In the genomic region with DNA sequence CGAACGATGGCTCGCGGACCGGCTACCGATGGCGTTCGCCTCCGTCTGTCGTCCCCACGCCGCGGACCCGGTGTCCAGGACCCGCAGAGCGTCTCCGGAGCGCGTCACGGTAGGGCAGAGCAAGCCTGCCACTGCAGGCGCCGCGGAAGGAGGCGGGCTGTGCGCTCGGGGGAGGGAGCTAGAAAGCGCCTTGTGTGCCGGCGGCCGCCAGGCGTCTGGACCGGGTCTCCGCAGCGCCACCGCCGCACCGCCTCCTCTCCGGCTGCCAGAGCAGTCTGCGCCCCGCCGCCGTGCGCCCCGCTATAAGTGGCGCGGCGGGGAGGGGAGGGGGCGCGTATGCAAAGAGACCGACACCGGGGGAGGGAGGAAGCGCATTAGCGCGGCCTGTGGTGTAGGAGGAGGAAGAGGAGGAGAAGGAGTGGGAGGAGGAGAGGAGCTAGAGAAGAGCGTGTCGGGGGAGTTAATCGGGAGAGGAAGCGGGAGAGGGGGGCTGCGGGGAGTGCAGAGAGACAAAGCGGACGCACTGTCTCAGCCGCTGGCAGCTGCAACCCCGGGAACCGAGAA, we compare ENCODE assay signal across 8 cellular contexts. TPM values are rescaled to one million over a fixed set of nuclear protein-coding genes. Genes with fewer than 3 reads are reported as not detected.
DNase-seq lines count a peak whose midpoint lies in the region; ATAC-seq lines count a peak whose summit lies in the region.

A gene with protein sequence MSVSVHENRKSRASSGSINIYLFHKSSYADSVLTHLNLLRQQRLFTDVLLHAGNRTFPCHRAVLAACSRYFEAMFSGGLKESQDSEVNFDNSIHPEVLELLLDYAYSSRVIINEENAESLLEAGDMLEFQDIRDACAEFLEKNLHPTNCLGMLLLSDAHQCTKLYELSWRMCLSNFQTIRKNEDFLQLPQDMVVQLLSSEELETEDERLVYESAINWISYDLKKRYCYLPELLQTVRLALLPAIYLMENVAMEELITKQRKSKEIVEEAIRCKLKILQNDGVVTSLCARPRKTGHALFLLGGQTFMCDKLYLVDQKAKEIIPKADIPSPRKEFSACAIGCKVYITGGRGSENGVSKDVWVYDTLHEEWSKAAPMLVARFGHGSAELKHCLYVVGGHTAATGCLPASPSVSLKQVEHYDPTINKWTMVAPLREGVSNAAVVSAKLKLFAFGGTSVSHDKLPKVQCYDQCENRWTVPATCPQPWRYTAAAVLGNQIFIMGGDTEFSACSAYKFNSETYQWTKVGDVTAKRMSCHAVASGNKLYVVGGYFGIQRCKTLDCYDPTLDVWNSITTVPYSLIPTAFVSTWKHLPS (minus strand): TSS at position 279 of the 564 bp plus-strand sequence. CDS start 4,243 bp downstream, outside the sequence.

- DNase-seq in AG20443 (ENCODE audit: low spot score) (peak; percentile 84), NCI-H460 (ENCODE audit: extremely low read depth, low read depth) (peak; percentile 89), dedifferentiated amniotic fluid mesenchymal stem cell (ENCODE audit: extremely low spot score) (peak; percentile 70), left lobe of liver (ENCODE audit: low spot score) (peak; percentile 90)
- DNase-seq in activated CD4-positive, alpha-beta T cell treated with anti-CD3 and anti-CD28 coated beads, Interleukin-2, amount 10 ng/mL, durations not matched to agents 24 days and 14 days, result peak; percentile 93
- DNase-seq in stimulated activated CD4-positive, alpha-beta T cell treated with anti-CD3 and anti-CD28 coated beads, Interleukin-1b, Interleukin-23, amount 100 ng/mL, for 48 hours, result peak; percentile 72

- peaks cover 63% of the 10 kb centered on the region for H3K27me3 Mint-ChIP-seq in activated CD4-positive, alpha-beta T cell treated with anti-CD3 and anti-CD28 coated beads, Interleukin-2, amount 10 ng/mL, durations not matched to agents 24 days and 14 days

- peaks cover 4% of the 10 kb centered on the region for H3K9me3 Mint-ChIP-seq in activated CD4-positive, alpha-beta T cell treated with anti-CD3 and anti-CD28 coated beads, Interleukin-2, amount 10 ng/mL, durations not matched to agents 24 days and 14 days

- peaks cover 35% of the 10 kb centered on the region for H3K4me1 Mint-ChIP-seq in activated CD4-positive, alpha-beta T cell treated with anti-CD3 and anti-CD28 coated beads, Interleukin-2, amount 10 ng/mL, durations not matched to agents 24 days and 14 days

- no peaks in the 10 kb centered on the region for H3K36me3 Mint-ChIP-seq in activated CD4-positive, alpha-beta T cell treated with anti-CD3 and anti-CD28 coated beads, Interleukin-2, amount 10 ng/mL, durations not matched to agents 24 days and 14 days (ENCODE audit: low read depth)

- intact Hi-C loops in activated CD4-positive, alpha-beta T cell treated with anti-CD3 and anti-CD28 coated beads, Interleukin-2, amount 10 ng/mL, durations not matched to agents 24 days and 14 days (cut with micrococcal nuclease), result loop anchor here (1.0 to 10.0 kb wide), 6 partner anchors 8 to 1076 kb away; a partner anchor contains a TSS

- H3K27ac Mint-ChIP-seq in activated CD4-positive, alpha-beta T cell treated with anti-CD3 and anti-CD28 coated beads, Interleukin-2, amount 10 ng/mL, durations not matched to agents 24 days and 14 days, result peak within 1 kb of the TSS; percentile 47

- peak within 1 kb of the TSS; percentile 91 for H3K4me3 Mint-ChIP-seq in activated CD4-positive, alpha-beta T cell treated with anti-CD3 and anti-CD28 coated beads, Interleukin-2, amount 10 ng/mL, durations not matched to agents 24 days and 14 days

- ATAC-seq in GM18909 (IDR thresholded peaks at IDR 0.05; ENCODE audit: poor library complexity, unreplicated experiment) (peak; percentile 64), HG03175 (IDR thresholded peaks at IDR 0.05; ENCODE audit: unreplicated experiment) (peak; percentile 74), left lobe of liver (peak; percentile 84)

RNA-seq across cellular contexts. Expression of the gene that starts here (rescaled TPM):
- 76.9 and 82.3 TPM in 2 replicates for total RNA-seq in NCI-H460 (2014; rRNA removed; shearing (Covaris generic))
- polyA plus RNA-seq in NCI-H460 (2014; cell fraction: nucleus; rRNA removed), result 33.6 and 38.7 TPM in 2 replicates
- total RNA-seq in activated CD4-positive, alpha-beta T cell treated with anti-CD3 and anti-CD28 coated beads, Interleukin-2, amount 10 ng/mL, durations not matched to agents 24 days and 14 days, result 1.2 and 2.0 TPM in 2 replicates
- 5.8 TPM for total RNA-seq in left lobe of liver

Comparison
In these comparisons a context has a peak if more than half of its experiments do, and no peak if none do; other contexts are left out.
1. Peak in every context shown above with its lines: DNase-seq and ATAC-seq.
2. RNA of the gene that starts here (total RNA-seq): 76.9 to 82.3 TPM in NCI-H460; 5.8 TPM in left lobe of liver (single experiment) and 1.2 to 2.0 TPM in activated CD4-positive, alpha-beta T cell treated with anti-CD3 and anti-CD28 coated beads, Interleukin-2, amount 10 ng/mL, durations not matched to agents 24 days and 14 days; every median in the first group is over 10 times any median in the second.